Comparison of ENCODE assay signal across 8 cellular contexts in the genomic region with DNA sequence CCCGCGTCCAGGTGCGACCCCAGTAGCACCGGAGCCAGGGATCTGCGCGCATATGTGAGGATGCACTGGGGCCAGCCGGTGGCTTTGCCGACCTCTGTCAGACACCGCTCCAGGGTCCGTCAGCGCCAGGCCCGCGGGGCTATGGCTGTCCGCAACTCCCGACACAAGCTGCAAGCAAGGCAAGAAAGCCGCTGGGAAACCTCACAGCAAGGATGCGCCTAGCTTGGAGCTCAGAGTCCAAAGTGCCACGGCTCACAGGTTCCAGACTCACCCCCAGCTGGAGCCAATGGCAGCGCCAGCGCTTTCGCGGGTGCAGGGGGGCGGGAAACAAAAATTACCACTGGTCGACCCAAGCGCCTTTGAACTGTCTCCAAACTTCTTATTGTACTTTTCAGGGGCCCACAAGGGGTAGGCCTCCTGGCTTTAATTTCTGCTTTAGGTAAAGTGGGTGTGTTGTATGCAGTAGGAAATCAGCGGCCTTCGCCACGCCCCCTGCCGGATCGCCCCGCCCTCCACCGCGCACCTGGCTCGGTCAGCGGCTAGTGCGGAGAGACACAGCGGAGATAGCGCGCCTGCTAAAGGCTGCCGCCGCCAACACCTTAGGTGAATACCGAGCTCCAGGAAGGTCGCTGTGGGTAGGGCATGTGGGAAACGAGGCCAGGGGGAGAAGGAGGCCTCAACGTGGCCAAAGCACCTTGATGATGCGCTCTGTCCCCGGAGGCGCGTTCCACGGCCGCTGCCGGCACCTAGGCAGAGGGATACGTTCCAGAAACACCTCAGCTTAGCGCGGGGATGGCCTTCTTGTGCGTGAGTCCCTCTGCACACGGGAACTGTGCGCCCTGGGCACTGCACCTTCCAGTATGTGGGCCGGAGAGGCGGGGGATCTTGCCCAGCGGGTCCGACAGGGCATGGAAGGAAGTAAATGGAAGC.
DNase-seq lines count a peak whose midpoint lies in the region; ATAC-seq, FAIRE-seq and TF ChIP-seq lines count a peak whose summit lies in the region.

No MANE protein-coding gene starts in this region.

- H3K27ac Mint-ChIP-seq in activated naive CD4-positive, alpha-beta T cell treated with anti-CD3 and anti-CD28 coated beads, Interleukin-2, amount 10 ng/mL, durations not matched to agents 7 days and 5 days: peak overlapping the region; percentile 3

- H3K4me2 ChIP-seq in PC-3 (ENCODE audit: low read length): peak overlapping the region; percentile 92

- in situ Hi-C loops in GM13976 (cut with MboI; ENCODE audit: low sequenced_read_pairs, unreplicated experiment): no loop called here

- H3K9me3 ChIP-seq in PC-3 (ENCODE audit: low read length): no peaks in the 10 kb centered on the region
- no peaks in the 10 kb centered on the region for H3K9me3 ChIP-seq in right lobe of liver

- H3K4me3 ChIP-seq in PC-3 (ENCODE audit: low read length) (peak overlapping the region; percentile 79), right lobe of liver (peak overlapping the region in 1 of 3 donors; percentile 39)

- TF ChIP-seq CTCF in GM13976 (IDR thresholded peaks at IDR 0.05; ENCODE audit: borderline replicate concordance, control extremely low read depth, extremely low read depth, insufficient read depth, missing control alignments) (no peak), PC-3 (conservative IDR thresholded peaks at IDR 0.05; ENCODE audit: low read depth, low read length) (no peak), right lobe of liver (IDR thresholded peaks at IDR 0.05) (peak in 1 of 4 donors; percentile 22)

- H3K4me1 ChIP-seq in PC-3 (ENCODE audit: insufficient read depth, low read length) (peaks cover 15% of the 10 kb centered on the region), right lobe of liver (peaks cover 0 to 7% (median 0%) of the 10 kb centered on the region in 4 donors)

- H3K36me3 ChIP-seq in PC-3 (ENCODE audit: low read depth, low read length) (no peaks in the 10 kb centered on the region), right lobe of liver (no peaks in the 10 kb centered on the region)

- no peaks in the 10 kb centered on the region for H3K9me3 Mint-ChIP-seq in activated naive CD4-positive, alpha-beta T cell treated with anti-CD3 and anti-CD28 coated beads, Interleukin-2, amount 10 ng/mL, durations not matched to agents 7 days and 5 days

- H3K27me3 Mint-ChIP-seq in activated naive CD4-positive, alpha-beta T cell treated with anti-CD3 and anti-CD28 coated beads, Interleukin-2, amount 10 ng/mL, durations not matched to agents 7 days and 5 days: peaks cover 21% of the 10 kb centered on the region

- H3K4me1 Mint-ChIP-seq in activated naive CD4-positive, alpha-beta T cell treated with anti-CD3 and anti-CD28 coated beads, Interleukin-2, amount 10 ng/mL, durations not matched to agents 7 days and 5 days: peaks cover 24% of the 10 kb centered on the region

- BruUV-seq in PC-3 (replicated peaks; lab: Mats Ljungman, UMichigan): no TSS peak

- no peaks in the 10 kb centered on the region for H3F3A ChIP-seq in PC-3 (ENCODE audit: low read length, unreplicated experiment)

- H3K27ac ChIP-seq in PC-3 (ENCODE audit: low read length): peak overlapping the region; percentile 31; the same call in 1 of the 2 replicates
- H3K27ac ChIP-seq in right lobe of liver: no peak overlapping the region

- CTCF ChIA-PET in PC-3 (lab: Charles Lee): no interaction called here
- CTCF ChIA-PET in activated naive CD4-positive, alpha-beta T cell treated with anti-CD3 and anti-CD28 coated beads, Interleukin-2, amount 10 ng/mL, durations not matched to agents 7 days and 5 days (lab: Charles Lee): no interaction called here

- H3K9me2 ChIP-seq in PC-3 (replicated peaks; ENCODE audit: low read length): no peaks in the 10 kb centered on the region

- POLR2A ChIA-PET in PC-3 (lab: Charles Lee; ENCODE audit: unreplicated experiment): no interaction called here

- no peak overlapping the region for H3K4me3 Mint-ChIP-seq in activated naive CD4-positive, alpha-beta T cell treated with anti-CD3 and anti-CD28 coated beads, Interleukin-2, amount 10 ng/mL, durations not matched to agents 7 days and 5 days

- ATAC-seq in PC-3: peak; percentile 86
- peak; percentile 73 to 95 (median 81) for ATAC-seq in right lobe of liver
- no peak for ATAC-seq in GM19397 (IDR thresholded peaks at IDR 0.05; ENCODE audit: unreplicated experiment)
- no peak for ATAC-seq in GM18861 (IDR thresholded peaks at IDR 0.05; ENCODE audit: unreplicated experiment)

- no peak for TF ChIP-seq POLR2A in right lobe of liver (IDR thresholded peaks at IDR 0.05)

- H4K20me1 ChIP-seq in PC-3 (ENCODE audit: low read length): no peaks in the 10 kb centered on the region

- H3K79me2 ChIP-seq in PC-3 (ENCODE audit: low read length): no peaks in the 10 kb centered on the region

- peak; percentile 56 for DNase-seq in GM13976 (ENCODE audit: low spot score)
- DNase-seq in PC-3: peak; percentile 67
- DNase-seq in activated naive CD4-positive, alpha-beta T cell treated with anti-CD3 and anti-CD28 coated beads, Interleukin-2, amount 10 ng/mL, durations not matched to agents 7 days and 5 days: peak; percentile 86
- peak; percentile 54 to 81 (median 56) for DNase-seq in right lobe of liver
- DNase-seq in stimulated activated CD8-positive, alpha-beta memory T cell treated with anti-CD3 and anti-CD28 coated beads, Interleukin-7, amount 100 ng/mL, for 4 hours (ENCODE audit: low read depth in 2 of 2): peak; percentile 65 to 66
- DNase-seq in HTR-8/SVneo (ENCODE audit: insufficient read length, low spot score): no peak

- FAIRE-seq in HTR-8/SVneo (lab: Jason Lieb, UNC): no peak

- 25% methylated on average over 26 of the region's 62 CpGs for WGBS in right lobe of liver (ENCODE audit: insufficient coverage, low coverage, low lambda C conversion rate, missing lambda C conversion rate)

- H3K27me3 ChIP-seq in PC-3 (ENCODE audit: low read length) (no peaks in the 10 kb centered on the region), right lobe of liver (peaks cover 0 to 14% of the 10 kb centered on the region in 2 donors)

- peak overlapping the region; percentile 89 for H2AFZ ChIP-seq in PC-3 (ENCODE audit: low read length)

- H3K9ac ChIP-seq in PC-3 (ENCODE audit: low read length): peak overlapping the region; percentile 28; the same call in 1 of the 2 replicates

- intact Hi-C loops in PC-3 (cut with micrococcal nuclease) (no loop called here), right lobe of liver (cut with DNase I) (no loop called here)

- no peaks in the 10 kb centered on the region for H3K36me3 Mint-ChIP-seq in activated naive CD4-positive, alpha-beta T cell treated with anti-CD3 and anti-CD28 coated beads, Interleukin-2, amount 10 ng/mL, durations not matched to agents 7 days and 5 days

Comparison
In these comparisons a context has a peak if more than half of its experiments do, and no peak if none do; other contexts are left out.
1. ATAC-seq: peak in PC-3 (single experiment) and right lobe of liver (4 of 4); none in GM19397 (single experiment) and GM18861 (single experiment).